1 cellular context compared by ENCODE assay signal in the genomic region with DNA sequence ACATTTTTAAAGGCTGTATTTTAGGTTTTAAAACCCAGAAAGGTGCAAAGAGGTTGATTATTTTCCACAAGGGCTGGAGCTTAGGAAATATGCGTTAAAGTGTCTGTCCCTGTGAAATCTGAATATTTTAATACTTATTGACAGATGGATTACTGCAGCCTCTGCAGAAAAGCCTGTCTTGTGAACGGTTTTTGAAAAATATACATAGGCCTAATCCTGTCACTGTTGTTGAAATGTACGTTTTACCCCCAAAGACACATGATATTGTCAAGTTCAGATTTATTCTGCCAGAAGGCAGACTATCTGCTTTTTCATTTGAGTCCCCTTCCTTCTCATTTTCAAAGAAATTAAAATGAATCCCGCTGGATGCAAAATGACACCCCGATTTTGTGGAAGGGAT.
TF ChIP-seq lines count a peak whose summit lies in the region.

No MANE protein-coding gene starts in this region.

TF ChIP-seq in GM23338, 12 proteins besides CTCF, POLR2A, EP300 and RAD21 (continued from another document):
- TF ChIP-seq NANOG (IDR thresholded peaks at IDR 0.05; ENCODE audit: borderline replicate concordance) (no peak), ZNF331 (CRISPR knock-in tag; IDR thresholded peaks at IDR 0.05; ENCODE audit: low read depth) (no peak)
TF ChIP-seq in GM23338: peak in this region for 0.
